Comparison of ENCODE assay signal across 1 cellular context in genomic region chr5:43086118-43086517, GRCh38.
A peak's percentile ranks its signal among the peaks of the same experiment; 100 is the strongest.
TF ChIP-seq lines count a peak whose summit lies in the region.

No MANE protein-coding gene starts in this region.

TF ChIP-seq in GM12878, 131 proteins besides CTCF, POLR2A, EP300 and RAD21:
- TF ChIP-seq ZBTB40 (IDR thresholded peaks at IDR 0.05; ENCODE audit: borderline replicate concordance) (peak; percentile 83), ZNF384 (IDR thresholded peaks at IDR 0.05; ENCODE audit: borderline replicate concordance, low read depth, low read length) (0 out of 2 replicates have a peak, but pooled peaks have one; percentile 31)
